ENCODE assay signal across 8 cellular contexts in genomic region chr3:15768421-15769255, GRCh38. TPM values are rescaled to one million over a fixed set of nuclear protein-coding genes. Genes with fewer than 3 reads are reported as not detected.
DNase-seq lines count a peak whose midpoint lies in the region; ATAC-seq and TF ChIP-seq lines count a peak whose summit lies in the region.

No MANE protein-coding gene starts in this region.

- H3K27me3 ChIP-seq in upper lobe of left lung = no peaks in the 10 kb centered on the region

- H3K27ac ChIP-seq in upper lobe of left lung = peak overlapping the region in 3 of 4 donors; percentile 23 to 62 (median 61)

- no peak for TF ChIP-seq POLR2A in upper lobe of left lung (IDR thresholded peaks at IDR 0.05)

- H3K4me3 Mint-ChIP-seq in activated T-helper 1 cell treated with anti-CD3 and anti-CD28 coated beads, Interleukin-12 subunit alpha, Interleukin-12 subunit beta, Interleukin-2, Interleukin-4 antibody, amounts not matched to agents 30 ng/mL and 10 ng/mL and 1 ng/mL, durations not matched to agents 14 hours and 24 hours and 36 hours = peak overlapping the region; percentile 12
- H3K4me3 Mint-ChIP-seq in endothelial cell (ENCODE audit: unreplicated experiment) = no peak overlapping the region

- TF ChIP-seq EP300 in upper lobe of left lung (IDR thresholded peaks at IDR 0.05) = peak in 1 of 4 donors; percentile 95

- H3K36me3 ChIP-seq in upper lobe of left lung = peaks cover 0 to 4% (median 2%) of the 10 kb centered on the region in 4 donors

- WGBS in upper lobe of left lung, 2 donors = 68 to 75% methylated on average over 5 of the region's 5 CpGs

- peaks cover 5 to 16% (median 13%) of the 10 kb centered on the region in 4 donors for H3K4me1 ChIP-seq in upper lobe of left lung

- H3K4me3 ChIP-seq in upper lobe of left lung = no peak overlapping the region

- intact Hi-C loops in activated T-helper 1 cell treated with anti-CD3 and anti-CD28 coated beads, Interleukin-12 subunit alpha, Interleukin-12 subunit beta, Interleukin-2, Interleukin-4 antibody, amounts not matched to agents 30 ng/mL and 10 ng/mL and 1 ng/mL, durations not matched to agents 14 hours and 24 hours and 36 hours (cut with micrococcal nuclease) = loop anchor here (1.0 to 5.0 kb wide), 6 partner anchors 8 to 138 kb away; partner anchors contain the start of gene ANKRD28

- peaks cover 50% of the 10 kb centered on the region for H3K4me1 Mint-ChIP-seq in activated T-helper 1 cell treated with anti-CD3 and anti-CD28 coated beads, Interleukin-12 subunit alpha, Interleukin-12 subunit beta, Interleukin-2, Interleukin-4 antibody, amounts not matched to agents 30 ng/mL and 10 ng/mL and 1 ng/mL, durations not matched to agents 14 hours and 24 hours and 36 hours (ENCODE audit: low read depth)
- H3K4me1 Mint-ChIP-seq in endothelial cell (ENCODE audit: unreplicated experiment) = peaks cover 2% of the 10 kb centered on the region

- DNase-seq in GM04503 (ENCODE audit: low read depth) (peak; percentile 94), iris pigment epithelial cell (ENCODE audit: low read depth) (peak; percentile 97), upper lobe of left lung (peak; percentile 49 to 61), NCI-H187 treated with DMSO at 0.1 percent for 48 hours (lab: John Stamatoyannopoulos, UW) (no peak), endothelial cell (ENCODE audit: low spot score) (no peak)
- no peak for DNase-seq in activated T-helper 1 cell treated with anti-CD3 and anti-CD28 coated beads, Interleukin-12 subunit alpha, Interleukin-12 subunit beta, Interleukin-2, Interleukin-4 antibody, amounts not matched to agents 30 ng/mL and 10 ng/mL and 1 ng/mL, durations not matched to agents 14 hours and 24 hours and 36 hours (ENCODE audit: low spot score)

- H3K27me3 Mint-ChIP-seq in activated T-helper 1 cell treated with anti-CD3 and anti-CD28 coated beads, Interleukin-12 subunit alpha, Interleukin-12 subunit beta, Interleukin-2, Interleukin-4 antibody, amounts not matched to agents 30 ng/mL and 10 ng/mL and 1 ng/mL, durations not matched to agents 14 hours and 24 hours and 36 hours (ENCODE audit: insufficient read depth) = no peaks in the 10 kb centered on the region
- H3K27me3 Mint-ChIP-seq in endothelial cell (ENCODE audit: unreplicated experiment) = no peaks in the 10 kb centered on the region

- no peaks in the 10 kb centered on the region for H3K9me3 ChIP-seq in upper lobe of left lung

- H3K36me3 Mint-ChIP-seq in activated T-helper 1 cell treated with anti-CD3 and anti-CD28 coated beads, Interleukin-12 subunit alpha, Interleukin-12 subunit beta, Interleukin-2, Interleukin-4 antibody, amounts not matched to agents 30 ng/mL and 10 ng/mL and 1 ng/mL, durations not matched to agents 14 hours and 24 hours and 36 hours (ENCODE audit: low read depth) = peaks cover 22% of the 10 kb centered on the region
- H3K36me3 Mint-ChIP-seq in endothelial cell (ENCODE audit: low read depth, unreplicated experiment) = no peaks in the 10 kb centered on the region

- peaks cover 4% of the 10 kb centered on the region for H3K9me3 Mint-ChIP-seq in activated T-helper 1 cell treated with anti-CD3 and anti-CD28 coated beads, Interleukin-12 subunit alpha, Interleukin-12 subunit beta, Interleukin-2, Interleukin-4 antibody, amounts not matched to agents 30 ng/mL and 10 ng/mL and 1 ng/mL, durations not matched to agents 14 hours and 24 hours and 36 hours
- no peaks in the 10 kb centered on the region for H3K9me3 Mint-ChIP-seq in endothelial cell (ENCODE audit: unreplicated experiment)

- ATAC-seq in GM21447 (IDR thresholded peaks at IDR 0.05; ENCODE audit: unreplicated experiment) (peak; percentile 91), HG03575 (IDR thresholded peaks at IDR 0.05; ENCODE audit: extremely low read depth, insufficient number of reproducible peaks, low FRiP score, unreplicated experiment) (peak; percentile 60), upper lobe of left lung (ENCODE audit: low FRiP score in 2 of 2) (peak; percentile 93 to 95)

- H3K27ac Mint-ChIP-seq in activated T-helper 1 cell treated with anti-CD3 and anti-CD28 coated beads, Interleukin-12 subunit alpha, Interleukin-12 subunit beta, Interleukin-2, Interleukin-4 antibody, amounts not matched to agents 30 ng/mL and 10 ng/mL and 1 ng/mL, durations not matched to agents 14 hours and 24 hours and 36 hours = peak overlapping the region; percentile 75
- no peak overlapping the region for H3K27ac Mint-ChIP-seq in endothelial cell (ENCODE audit: unreplicated experiment)

- TF ChIP-seq CTCF in upper lobe of left lung (IDR thresholded peaks at IDR 0.05) (no peak), endothelial cell (IDR thresholded peaks at IDR 0.05; ENCODE audit: unreplicated experiment) (no peak)

RNA-seq across cellular contexts. Expression of gene ANKRD28, which starts 29.1 kb away (rescaled TPM):
- 39.6 and 42.9 TPM in 2 replicates for total RNA-seq in activated T-helper 1 cell treated with anti-CD3 and anti-CD28 coated beads, Interleukin-12 subunit alpha, Interleukin-12 subunit beta, Interleukin-2, Interleukin-4 antibody, amounts not matched to agents 30 ng/mL and 10 ng/mL and 1 ng/mL, durations not matched to agents 14 hours and 24 hours and 36 hours
- total RNA-seq in upper lobe of left lung (100 to 1,000 TPM in 1 of 6 donors, 10 to 100 TPM in 5; 31.6 to 107 (median 55.5) TPM), endothelial cell (ENCODE audit: unreplicated experiment) (22.6 TPM)

Comparison
In these comparisons a context has a peak if more than half of its experiments do, and no peak if none do; other contexts are left out.
1. DNase-seq: peak in GM04503 (single experiment), iris pigment epithelial cell (single experiment) and upper lobe of left lung (2 of 2); none in activated T-helper 1 cell treated with anti-CD3 and anti-CD28 coated beads, Interleukin-12 subunit alpha, Interleukin-12 subunit beta, Interleukin-2, Interleukin-4 antibody, amounts not matched to agents 30 ng/mL and 10 ng/mL and 1 ng/mL, durations not matched to agents 14 hours and 24 hours and 36 hours (single experiment), NCI-H187 treated with DMSO at 0.1 percent for 48 hours (single experiment) and endothelial cell (single experiment).
2. Peak in every context shown above with its lines, with median percentiles within 50 percentile points of each other: ATAC-seq.